In genomic region chr17:78781339-78782304, GRCh38 we compare ENCODE assay signal across 8 cellular contexts. TPM values are rescaled to one million over a fixed set of nuclear protein-coding genes. Genes with fewer than 3 reads are reported as not detected.
A peak's percentile ranks its signal among the peaks of the same experiment; 100 is the strongest.
DNase-seq lines count a peak whose midpoint lies in the region; ATAC-seq and TF ChIP-seq lines count a peak whose summit lies in the region.

Gene CYTH1 (minus strand): TSS chr17:78782273. CDS start chr17:78782223, 50 bp downstream.

- H3K4me3 Mint-ChIP-seq in neural crest cell, result peak within 1 kb of the TSS; percentile 91

- peaks cover 23% of the 10 kb centered on the region for H3K4me1 Mint-ChIP-seq in neural crest cell

- H3K36me3 Mint-ChIP-seq in neural crest cell (ENCODE audit: low read depth), result no peaks in the 10 kb centered on the region

- peak within 1 kb of the TSS in 1 of 2 donors; percentile 72 for H3K27ac ChIP-seq in aorta (ENCODE audit: low read depth in 1 of 2, low read length in 2 of 2)

- WGBS in aorta, 2 donors, result 0 to 1% methylated on average over 75 to 127 of the region's 127 CpGs

- H3K9me3 Mint-ChIP-seq in neural crest cell, result no peaks in the 10 kb centered on the region

- H3K36me3 ChIP-seq in aorta (ENCODE audit: control insufficient read depth in 1 of 2, insufficient read depth in 2 of 2, low read length in 1 of 2), result no peaks in the 10 kb centered on the region

- peak within 1 kb of the TSS; percentile 79 for H3K4me3 ChIP-seq in fibroblast of villous mesenchyme (ENCODE audit: low read depth, low read length)
- peak within 1 kb of the TSS; percentile 91 to 94 for H3K4me3 ChIP-seq in aorta (ENCODE audit: low read length in 2 of 2)

- peak within 1 kb of the TSS; percentile 91 for H3K27ac Mint-ChIP-seq in neural crest cell (ENCODE audit: unreplicated experiment)

- H3K27me3 ChIP-seq in aorta (ENCODE audit: control insufficient read depth in 1 of 2, insufficient read depth in 2 of 2, low read length in 1 of 2), result no peaks in the 10 kb centered on the region

- TF ChIP-seq CTCF in fibroblast of villous mesenchyme (IDR thresholded peaks at IDR 0.05; ENCODE audit: insufficient read depth, low read depth, low read length) (no peak), neural crest cell (conservative IDR thresholded peaks at IDR 0.05) (no peak)

- no peaks in the 10 kb centered on the region for H3K4me1 ChIP-seq in aorta (ENCODE audit: control insufficient read depth in 1 of 2, insufficient read depth in 2 of 2, low read length in 2 of 2)

- ATAC-seq in GM21526 (IDR thresholded peaks at IDR 0.05; ENCODE audit: low FRiP score, unreplicated experiment) (peak; percentile 14), aorta (ENCODE audit: low FRiP score) (peak; percentile 6)

- H3K27me3 Mint-ChIP-seq in neural crest cell (ENCODE audit: low read depth), result no peaks in the 10 kb centered on the region

- intact Hi-C loops in aorta (cut with DNase I), result no loop called here

- H3K9me3 ChIP-seq in aorta (ENCODE audit: control insufficient read depth, low read length), result no peaks in the 10 kb centered on the region

- DNase-seq in COR-L47 (lab: John Stamatoyannopoulos, UW) (peak; percentile 10), LHCN-M2 (ENCODE audit: low read depth) (no peak), fibroblast of villous mesenchyme (ENCODE audit: low read depth) (peak; percentile 29), neural crest cell (ENCODE audit: low read depth, low spot score) (peak; percentile 46), aorta (peak; percentile 70 to 87), foreskin melanocyte (no peak)
- DNase-seq in activated T-cell treated with anti-CD3 and anti-CD28 coated beads, Interleukin-2, amount 50 U/mL, for 48 hours, result peak; percentile 65 to 72

RNA-seq across cellular contexts. Expression of gene CYTH1, which starts in this region (rescaled TPM):
- 24.9 and 26.1 TPM in 2 replicates for total RNA-seq in LHCN-M2 (2014; rRNA removed)
- polyA plus RNA-seq in LHCN-M2 (2012), result 15.3 TPM
- 16.4 and 19.4 TPM in 2 replicates for total RNA-seq in fibroblast of villous mesenchyme
- total RNA-seq in neural crest cell, result 26.8 and 27.7 TPM in 2 replicates
- total RNA-seq in aorta, result 10 to 100 TPM; 45.0 to 66.8 TPM
- polyA plus RNA-seq in aorta, result 10 to 100 TPM; 20.3 to 20.4 TPM

Comparison
In these comparisons a context has a peak if more than half of its experiments do, and no peak if none do; other contexts are left out.
1. DNase-seq: peak in COR-L47 (single experiment), activated T-cell treated with anti-CD3 and anti-CD28 coated beads, Interleukin-2, amount 50 U/mL, for 48 hours (2 of 2), fibroblast of villous mesenchyme (single experiment), neural crest cell (single experiment) and aorta (2 of 2); none in LHCN-M2 (single experiment) and foreskin melanocyte (single experiment).